In genomic region chr20:43961541-43962471, GRCh38 we compare ENCODE assay signal across 1 cellular context.
TF ChIP-seq lines count a peak whose summit lies in the region.

No MANE protein-coding gene starts in this region.

TF ChIP-seq in WTC11, 78 proteins besides CTCF, POLR2A, EP300 and RAD21 (continued from another document):
- TF ChIP-seq ZNF396 (CRISPR knock-in tag; IDR thresholded peaks at IDR 0.05; ENCODE audit: borderline replicate concordance) = no peak
